In the genomic region with DNA sequence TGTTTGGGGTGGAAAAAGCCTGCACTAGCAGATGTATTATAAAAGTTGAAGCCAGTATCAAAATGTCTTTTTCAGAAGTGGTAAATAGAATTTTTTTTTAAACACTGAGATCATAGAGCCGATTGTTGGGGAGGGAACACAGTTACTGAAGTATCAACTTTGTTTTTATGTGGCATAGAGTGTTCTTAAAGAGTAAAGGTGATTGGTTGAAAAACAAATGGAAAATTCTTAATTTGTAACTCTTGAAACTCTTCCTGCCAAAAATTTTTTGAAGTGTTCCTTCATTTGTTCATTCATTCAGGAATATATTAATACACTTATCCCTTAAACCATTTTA, we compare ENCODE assay signal across 10 cellular contexts.
A peak's percentile ranks its signal among the peaks of the same experiment; 100 is the strongest.
DNase-seq lines count a peak whose midpoint lies in the region; ATAC-seq and TF ChIP-seq lines count a peak whose summit lies in the region.
"Had no signal": no experiment of that assay in that cellular context is flagged by ENCODE, and none has a peak within 500 bp of the region (broad histone marks: within the 10 kb centered on the region; RNA-seq: fewer than 3 reads in every experiment).

No MANE protein-coding gene starts in this region.

- no peak for DNase-seq in T-helper 2 cell treated with Interferon-gamma antibody and Interleukin-4, amounts not matched to agents 5 μg/mL and 100 μg/mL, for 36 hours (ENCODE audit: low spot score)
- DNase-seq in T-helper 2 cell (no peak), SK-N-SH (no peak), fibroblast of villous mesenchyme (ENCODE audit: low read depth) (no peak), NCI-H146 (lab: John Stamatoyannopoulos, UW) (no peak), activated gamma-delta T cell treated with Interleukin-2 at 50 U/mL for 16 hours (no peak)
- DNase-seq: 8988T, NCI-H524 had no signal

- H3K27me3 Mint-ChIP-seq in T-helper 2 cell treated with Interferon-gamma antibody and Interleukin-4, amounts not matched to agents 5 μg/mL and 100 μg/mL, for 36 hours (ENCODE audit: low read depth), result no peaks in the 10 kb centered on the region

- H3K4me3 Mint-ChIP-seq in T-helper 2 cell treated with Interferon-gamma antibody and Interleukin-4, amounts not matched to agents 5 μg/mL and 100 μg/mL, for 36 hours, result peak overlapping the region; percentile 53

- no peaks in the 10 kb centered on the region for H3K36me3 ChIP-seq in SK-N-SH (replicated peaks in 1 of 2; ENCODE audit: control insufficient read depth in 1 of 2, insufficient read depth in 2 of 2, low read length in 1 of 2)
- no peaks in the 10 kb centered on the region for H3K36me3 ChIP-seq in skeletal muscle satellite cell (ENCODE audit: insufficient read depth, low read length)

- peak overlapping the region; percentile 60 for H3K27ac Mint-ChIP-seq in T-helper 2 cell treated with Interferon-gamma antibody and Interleukin-4, amounts not matched to agents 5 μg/mL and 100 μg/mL, for 36 hours

- H3K27ac ChIP-seq in SK-N-SH (ENCODE audit: low read depth in 2 of 2, low read length in 1 of 2), result peak overlapping the region; percentile 73 to 84

- H3K27me3 ChIP-seq in SK-N-SH (ENCODE audit: insufficient read depth), result no peaks in the 10 kb centered on the region
- no peaks in the 10 kb centered on the region for H3K27me3 ChIP-seq in skeletal muscle satellite cell (ENCODE audit: control insufficient read depth, insufficient read depth, low read length)

- no peak for TF ChIP-seq RAD21 in SK-N-SH (IDR thresholded peaks at IDR 0.05; ENCODE audit: low read length)

- CTCF ChIA-PET in SK-N-SH (lab: Yijun Ruan, JAX), result no interaction called here

- ATAC-seq in GM21367 (IDR thresholded peaks at IDR 0.05; ENCODE audit: unreplicated experiment), result no peak

- H3K4me2 ChIP-seq in SK-N-SH, result peak overlapping the region; percentile 76
- peak overlapping the region; percentile 70 for H3K4me2 ChIP-seq in skeletal muscle satellite cell (ENCODE audit: low read length)

- 8% methylated on average over 1 of the region's 1 CpG for WGBS in SK-N-SH (ENCODE audit: low lambda C conversion rate)

- H3K9ac ChIP-seq in SK-N-SH (peak overlapping the region; percentile 69), skeletal muscle satellite cell (ENCODE audit: low read depth, low read length) (peak overlapping the region; percentile 70)

- H3K9me2 ChIP-seq in SK-N-SH, result no peaks in the 10 kb centered on the region

- H2AFZ ChIP-seq in SK-N-SH (ENCODE audit: low read depth), result peak overlapping the region; percentile 62

- TF ChIP-seq EP300 in SK-N-SH (IDR thresholded peaks at IDR 0.05; ENCODE audit: borderline replicate concordance in 1 of 2, low read depth in 1 of 2, low read length in 1 of 2), result no peak

- H3K9me3 Mint-ChIP-seq in T-helper 2 cell treated with Interferon-gamma antibody and Interleukin-4, amounts not matched to agents 5 μg/mL and 100 μg/mL, for 36 hours, result no peaks in the 10 kb centered on the region

- H3F3A ChIP-seq in SK-N-SH (replicated peaks; ENCODE audit: insufficient read depth), result no peaks in the 10 kb centered on the region

- H3K4me1 Mint-ChIP-seq in T-helper 2 cell treated with Interferon-gamma antibody and Interleukin-4, amounts not matched to agents 5 μg/mL and 100 μg/mL, for 36 hours (ENCODE audit: low read depth), result peaks cover 11% of the 10 kb centered on the region

- H3K36me3 Mint-ChIP-seq in T-helper 2 cell treated with Interferon-gamma antibody and Interleukin-4, amounts not matched to agents 5 μg/mL and 100 μg/mL, for 36 hours (ENCODE audit: low read depth), result no peaks in the 10 kb centered on the region

- peaks cover 4 to 14% of the 10 kb centered on the region in 2 experiments; a peak in 2 of 4 replicates for H3K4me1 ChIP-seq in SK-N-SH (ENCODE audit: control insufficient read depth in 1 of 2, insufficient read depth in 2 of 2, low read depth in 1 of 2, low read length in 1 of 2)
- H3K4me1 ChIP-seq in skeletal muscle satellite cell (ENCODE audit: control insufficient read depth, insufficient read depth, low read length), result peaks cover 11% of the 10 kb centered on the region

- H3K9me3 ChIP-seq in SK-N-SH, result no peaks in the 10 kb centered on the region
- no peaks in the 10 kb centered on the region for H3K9me3 ChIP-seq in skeletal muscle satellite cell (replicated peaks; ENCODE audit: low read length)

- POLR2A ChIA-PET in SK-N-SH (lab: Yijun Ruan, JAX), result no interaction called here

- H3K79me2 ChIP-seq in SK-N-SH (ENCODE audit: insufficient read depth), result no peaks in the 10 kb centered on the region

- peak overlapping the region; percentile 41 to 51; a peak in 3 of 4 replicates for H3K4me3 ChIP-seq in SK-N-SH (ENCODE audit: low read depth in 2 of 2, low read length in 1 of 2)
- H3K4me3 ChIP-seq in fibroblast of villous mesenchyme (ENCODE audit: low read depth, low read length), result peak overlapping the region; percentile 42
- peak overlapping the region; percentile 45 for H3K4me3 ChIP-seq in skeletal muscle satellite cell (ENCODE audit: low read length)

- TF ChIP-seq CTCF in SK-N-SH (IDR thresholded peaks at IDR 0.05) (no peak), fibroblast of villous mesenchyme (IDR thresholded peaks at IDR 0.05; ENCODE audit: insufficient read depth, low read depth, low read length) (no peak)

- no peaks in the 10 kb centered on the region for H4K20me1 ChIP-seq in SK-N-SH (ENCODE audit: insufficient read depth)

TF ChIP-seq in SK-N-SH, 30 proteins besides CTCF, POLR2A, EP300 and RAD21:
- TF ChIP-seq EZH2phosphoT487 (IDR thresholded peaks at IDR 0.05; ENCODE audit: borderline replicate concordance, low read depth) (no peak), RXRA (IDR thresholded peaks at IDR 0.05; ENCODE audit: borderline replicate concordance, low read depth) (0 out of 2 replicates have a peak, but pooled peaks have one; percentile 4)
